In the genomic region with DNA sequence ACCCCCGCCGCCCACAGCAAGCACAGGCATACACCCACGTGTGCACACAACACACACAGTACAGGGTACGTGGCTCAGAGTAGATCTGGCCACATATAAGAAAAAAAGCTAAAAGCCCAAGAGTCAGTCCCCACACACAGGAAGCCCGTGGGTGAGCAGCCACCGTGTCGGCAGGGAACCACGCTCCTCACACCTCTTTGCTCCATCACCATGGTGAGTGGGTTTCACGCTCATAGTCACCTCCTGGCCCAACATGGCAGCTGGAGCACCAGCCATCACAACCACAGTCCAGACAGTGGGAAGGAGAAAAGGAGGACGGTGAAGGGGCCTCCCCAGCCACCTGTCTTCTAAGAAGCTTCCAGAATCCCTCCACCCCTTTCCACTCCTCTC, we compare ENCODE assay signal across 17 cellular contexts.
DNase-seq lines count a peak whose midpoint lies in the region; ATAC-seq and TF ChIP-seq lines count a peak whose summit lies in the region.
"Had no signal": no experiment of that assay in that cellular context is flagged by ENCODE, and none has a peak within 500 bp of the region (broad histone marks: within the 10 kb centered on the region; RNA-seq: fewer than 3 reads in every experiment).

No MANE protein-coding gene starts in this region.

- H3K27me3 ChIP-seq in BLaER1: peaks cover 17% of the 10 kb centered on the region
- peaks cover 0 to 75% (median 29%) of the 10 kb centered on the region in 11 experiments; a peak in 16 of 22 replicates for H3K27me3 ChIP-seq in BLaER1 treated with 17β-estradiol and CSF1 and Interleukin-3, amounts not matched to agents 10 nM and 100 nM
- H3K27me3 ChIP-seq: Peyer's patch had no signal

- 0 out of 2 replicates have a peak, but pooled peaks cover 11% of the 10 kb centered on the region for H4K20me1 ChIP-seq in BLaER1
- peaks cover 0 to 35% (median 0%) of the 10 kb centered on the region in 11 experiments; a peak in 3 of 22 replicates for H4K20me1 ChIP-seq in BLaER1 treated with 17β-estradiol and CSF1 and Interleukin-3, amounts not matched to agents 10 nM and 100 nM

- H3K4me3 ChIP-seq in BLaER1: no peak overlapping the region
- H3K4me3 ChIP-seq in BLaER1 treated with 17β-estradiol and CSF1 and Interleukin-3, amounts not matched to agents 10 nM and 100 nM: 0 out of 20 replicates have a peak overlapping the region, but pooled peaks of 1 of the 10 experiments have one; percentile 3
- H3K4me3 ChIP-seq: GM23248, Peyer's patch had no signal

- H3K27ac ChIP-seq in BLaER1: no peak overlapping the region
- peak overlapping the region in 8 of 11 experiments; percentile 82 to 99 (median 88); a peak in 14 of 22 replicates for H3K27ac ChIP-seq in BLaER1 treated with 17β-estradiol and CSF1 and Interleukin-3, amounts not matched to agents 10 nM and 100 nM
- H3K27ac ChIP-seq: GM23248, KMS-11, Peyer's patch had no signal

- H3K9me3 ChIP-seq in BLaER1: peaks cover 12% of the 10 kb centered on the region
- H3K9me3 ChIP-seq in BLaER1 treated with 17β-estradiol and CSF1 and Interleukin-3, amounts not matched to agents 10 nM and 100 nM (replicated peaks in 1 of 11): peaks cover 8 to 16% (median 11%) of the 10 kb centered on the region in 11 experiments; a peak in 21 of 22 replicates
- H3K9me3 ChIP-seq: Peyer's patch had no signal

- H3K27me3 Mint-ChIP-seq in activated T-cell treated with anti-CD3 and anti-CD28 coated beads, Interleukin-2, amount 50 U/mL, for 72 hours (ENCODE audit: low read depth): no peaks in the 10 kb centered on the region
- H3K27me3 Mint-ChIP-seq in immature natural killer cell (ENCODE audit: low read depth in 3 of 3) (peaks cover 2 to 10% (median 7%) of the 10 kb centered on the region in 3 donors), glutamatergic neuron (ENCODE audit: unreplicated experiment) (peaks cover 5% of the 10 kb centered on the region)

- peak in 1 of 2 donors; percentile 40 for DNase-seq in activated T-cell treated with anti-CD3 and anti-CD28 coated beads, Interleukin-2, amount 50 U/mL, for 72 hours
- DNase-seq in immature natural killer cell: peak; percentile 78 to 80 (median 79)
- DNase-seq in NCI-H187 (lab: John Stamatoyannopoulos, UW): no peak
- no peak for DNase-seq in glutamatergic neuron
- DNase-seq in iPS-NIHi11 (ENCODE audit: low spot score): no peak
- DNase-seq: AML-193, endodermal cell, GM23248, MV-4-11, NCI-H1930, nucleus accumbens, Peyer's patch, T1000 had no signal

- H3K36me3 ChIP-seq in BLaER1: no peaks in the 10 kb centered on the region
- peaks cover 0 to 10% (median 0%) of the 10 kb centered on the region in 11 experiments; a peak in 5 of 22 replicates for H3K36me3 ChIP-seq in BLaER1 treated with 17β-estradiol and CSF1 and Interleukin-3, amounts not matched to agents 10 nM and 100 nM

- no peak for TF ChIP-seq CTCF in glutamatergic neuron (IDR thresholded peaks at IDR 0.05; ENCODE audit: partially characterized antibody, unreplicated experiment)

- H3K4me1 ChIP-seq in BLaER1: peaks cover 91% of the 10 kb centered on the region
- H3K4me1 ChIP-seq in BLaER1 treated with 17β-estradiol and CSF1 and Interleukin-3, amounts not matched to agents 10 nM and 100 nM: peaks cover 71 to 100% (median 95%) of the 10 kb centered on the region in 10 experiments

- peaks cover 52% of the 10 kb centered on the region for H3K4me1 Mint-ChIP-seq in activated T-cell treated with anti-CD3 and anti-CD28 coated beads, Interleukin-2, amount 50 U/mL, for 72 hours (ENCODE audit: low read depth)
- peaks cover 32 to 34% of the 10 kb centered on the region in 2 donors for H3K4me1 Mint-ChIP-seq in immature natural killer cell
- no peaks in the 10 kb centered on the region for H3K4me1 Mint-ChIP-seq in glutamatergic neuron (ENCODE audit: low read depth, unreplicated experiment)
- H3K4me1 Mint-ChIP-seq: endodermal cell had no signal

- no peak overlapping the region for H3K9ac ChIP-seq in BLaER1
- peak overlapping the region in 1 of 11 experiments; percentile 84; a peak in 3 of 22 replicates for H3K9ac ChIP-seq in BLaER1 treated with 17β-estradiol and CSF1 and Interleukin-3, amounts not matched to agents 10 nM and 100 nM
- H3K9ac ChIP-seq: GM23248, KMS-11 had no signal

- peaks cover 6 to 9% of the 10 kb centered on the region in 2 donors for H3K36me3 Mint-ChIP-seq in activated T-cell treated with anti-CD3 and anti-CD28 coated beads, Interleukin-2, amount 50 U/mL, for 72 hours (ENCODE audit: insufficient read depth in 2 of 2)
- H3K36me3 Mint-ChIP-seq in immature natural killer cell: peaks cover 0 to 3% (median 0%) of the 10 kb centered on the region in 3 donors
- no peaks in the 10 kb centered on the region for H3K36me3 Mint-ChIP-seq in glutamatergic neuron (ENCODE audit: unreplicated experiment)

- H3K27ac Mint-ChIP-seq in activated T-cell treated with anti-CD3 and anti-CD28 coated beads, Interleukin-2, amount 50 U/mL, for 72 hours: no peak overlapping the region
- H3K27ac Mint-ChIP-seq in immature natural killer cell (peak overlapping the region; percentile 48 to 92 (median 89)), glutamatergic neuron (ENCODE audit: unreplicated experiment) (no peak overlapping the region)
- H3K27ac Mint-ChIP-seq: endodermal cell had no signal

- peak overlapping the region; percentile 99; the same call in 1 of the 2 replicates for H3K4me2 ChIP-seq in BLaER1
- H3K4me2 ChIP-seq in BLaER1 treated with 17β-estradiol and CSF1 and Interleukin-3, amounts not matched to agents 10 nM and 100 nM: peak overlapping the region in 9 of 11 experiments; percentile 90 to 98 (median 95); a peak in 14 of 22 replicates
- H3K4me2 ChIP-seq: KMS-11 had no signal

- no peaks in the 10 kb centered on the region for H3K9me3 Mint-ChIP-seq in activated T-cell treated with anti-CD3 and anti-CD28 coated beads, Interleukin-2, amount 50 U/mL, for 72 hours
- H3K9me3 Mint-ChIP-seq in immature natural killer cell (no peaks in the 10 kb centered on the region), glutamatergic neuron (ENCODE audit: unreplicated experiment) (peaks cover 3% of the 10 kb centered on the region)
- H3K9me3 Mint-ChIP-seq: endodermal cell had no signal

- peak; percentile 47 to 62 for ATAC-seq in activated T-cell treated with anti-CD3 and anti-CD28 coated beads, Interleukin-2, amount 50 U/mL, for 72 hours (replicated peaks in 1 of 2)
- no peak for ATAC-seq in GM18870 (IDR thresholded peaks at IDR 0.05; ENCODE audit: unreplicated experiment)

- H3K4me3 Mint-ChIP-seq in activated T-cell treated with anti-CD3 and anti-CD28 coated beads, Interleukin-2, amount 50 U/mL, for 72 hours: no peak overlapping the region
- peak overlapping the region in 3 of 5 donors; percentile 6 to 44 (median 10) for H3K4me3 Mint-ChIP-seq in immature natural killer cell
- no peak overlapping the region for H3K4me3 Mint-ChIP-seq in glutamatergic neuron (ENCODE audit: unreplicated experiment)
- H3K4me3 Mint-ChIP-seq: endodermal cell had no signal

Comparison
In these comparisons a context has a peak if more than half of its experiments do, and no peak if none do; other contexts are left out.
1. DNase-seq: peak in immature natural killer cell (3 of 3); none in NCI-H187 (0 of 2), glutamatergic neuron (single experiment) and iPS-NIHi11 (single experiment).
2. H3K27ac Mint-ChIP-seq: peak in immature natural killer cell (6 of 6); none in activated T-cell treated with anti-CD3 and anti-CD28 coated beads, Interleukin-2, amount 50 U/mL, for 72 hours (single experiment) and glutamatergic neuron (single experiment).
3. H3K4me3 Mint-ChIP-seq: peak in immature natural killer cell (3 of 5); none in activated T-cell treated with anti-CD3 and anti-CD28 coated beads, Interleukin-2, amount 50 U/mL, for 72 hours (0 of 2) and glutamatergic neuron (single experiment).